ENCODE assay signal across 1 cellular context in genomic region chr6:75300206-75300605, GRCh38.
TF ChIP-seq lines count a peak whose summit lies in the region.

No MANE protein-coding gene starts in this region.

TF ChIP-seq in WTC11, 78 proteins besides CTCF, POLR2A, EP300 and RAD21 (continued from another document):
- TF ChIP-seq STAT6 (CRISPR knock-in tag; conservative IDR thresholded peaks at IDR 0.05; ENCODE audit: low read depth) (no peak), JAZF1 (CRISPR knock-in tag; IDR thresholded peaks at IDR 0.05) (no peak), ATF1 (CRISPR knock-in tag; IDR thresholded peaks at IDR 0.05) (no peak), IRF2 (CRISPR knock-in tag; IDR thresholded peaks at IDR 0.05; ENCODE audit: borderline replicate concordance, low read depth) (no peak), ZNF423 (CRISPR knock-in tag; IDR thresholded peaks at IDR 0.05) (no peak), SMAD4 (CRISPR knock-in tag; IDR thresholded peaks at IDR 0.05) (no peak), MXD4 (CRISPR knock-in tag; IDR thresholded peaks at IDR 0.05; ENCODE audit: borderline replicate concordance) (no peak)
